ENCODE assay signal across 1 cellular context in the genomic region with DNA sequence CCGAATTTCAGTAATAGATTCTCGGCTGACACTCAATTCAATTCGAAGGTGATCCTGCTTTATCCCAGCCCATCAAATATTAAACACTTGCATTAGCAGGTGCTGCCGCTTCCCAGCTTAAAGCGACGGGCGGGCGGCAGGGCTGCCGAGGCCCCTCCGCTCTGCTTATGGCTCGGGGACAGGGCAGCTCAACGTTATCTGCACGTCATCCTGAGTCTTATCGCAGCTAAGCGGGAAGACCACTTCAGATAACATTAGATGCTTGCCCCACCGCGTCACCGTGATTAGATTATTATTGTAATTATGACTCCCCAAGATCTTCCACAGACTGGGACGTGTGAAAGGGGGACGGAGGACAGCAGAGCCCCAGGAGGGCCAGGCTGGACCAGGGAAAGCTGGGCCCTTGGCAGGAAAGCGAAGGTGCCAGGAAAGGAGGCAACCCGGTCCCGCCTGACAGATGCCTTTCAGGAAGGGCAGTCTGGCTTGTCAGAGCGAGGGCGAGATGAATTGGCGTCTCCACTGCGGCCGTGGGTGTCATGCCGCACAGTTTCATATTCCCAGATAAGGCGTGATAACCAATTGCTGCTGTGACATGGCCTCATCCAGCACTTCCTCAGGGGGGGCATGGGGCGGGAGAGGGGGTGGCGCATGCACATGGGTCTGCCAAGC.
A peak's percentile ranks its signal among the peaks of the same experiment; 100 is the strongest.
TF ChIP-seq lines count a peak whose summit lies in the region.

No MANE protein-coding gene starts in this region.

TF ChIP-seq in K562, 482 proteins besides CTCF, POLR2A, EP300 and RAD21:
- TF ChIP-seq, protein P1, sequence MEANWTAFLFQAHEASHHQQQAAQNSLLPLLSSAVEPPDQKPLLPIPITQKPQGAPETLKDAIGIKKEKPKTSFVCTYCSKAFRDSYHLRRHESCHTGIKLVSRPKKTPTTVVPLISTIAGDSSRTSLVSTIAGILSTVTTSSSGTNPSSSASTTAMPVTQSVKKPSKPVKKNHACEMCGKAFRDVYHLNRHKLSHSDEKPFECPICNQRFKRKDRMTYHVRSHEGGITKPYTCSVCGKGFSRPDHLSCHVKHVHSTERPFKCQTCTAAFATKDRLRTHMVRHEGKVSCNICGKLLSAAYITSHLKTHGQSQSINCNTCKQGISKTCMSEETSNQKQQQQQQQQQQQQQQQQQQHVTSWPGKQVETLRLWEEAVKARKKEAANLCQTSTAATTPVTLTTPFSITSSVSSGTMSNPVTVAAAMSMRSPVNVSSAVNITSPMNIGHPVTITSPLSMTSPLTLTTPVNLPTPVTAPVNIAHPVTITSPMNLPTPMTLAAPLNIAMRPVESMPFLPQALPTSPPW (CRISPR knock-in tag; IDR thresholded peaks at IDR 0.05): peak; percentile 47; the same call in 1 of the 2 replicates
- TF ChIP-seq ZNF444 (CRISPR knock-in tag; IDR thresholded peaks at IDR 0.05): no peak
